Comparison of ENCODE assay signal across 1 cellular context in genomic region chr13:49464621-49465325, GRCh38.
TF ChIP-seq lines count a peak whose summit lies in the region.

No MANE protein-coding gene starts in this region.

TF ChIP-seq in HepG2, 621 proteins besides CTCF, POLR2A, EP300 and RAD21 (continued from another document):
- peak; percentile 91 for TF ChIP-seq ARID5B (CRISPR knock-in tag; IDR thresholded peaks at IDR 0.05)
- no peak for TF ChIP-seq ZNF841 (CRISPR knock-in tag; IDR thresholded peaks at IDR 0.05; ENCODE audit: borderline replicate concordance)
- peak; percentile 90 for TF ChIP-seq RXRB (CRISPR knock-in tag; IDR thresholded peaks at IDR 0.05; ENCODE audit: borderline replicate concordance)
- no peak for TF ChIP-seq ZNF772 (CRISPR knock-in tag; IDR thresholded peaks at IDR 0.05)
- TF ChIP-seq ATM (IDR thresholded peaks at IDR 0.05; ENCODE audit: borderline replicate concordance), result peak; percentile 63; the same call in 1 of the 2 replicates
- no peak for TF ChIP-seq NONO (IDR thresholded peaks at IDR 0.05)
- no peak for TF ChIP-seq NONO (CRISPR knock-in tag; conservative IDR thresholded peaks at IDR 0.05)
